Comparison of ENCODE assay signal across 16 cellular contexts in genomic region chr4:41932988-41933387, GRCh38. TPM values are rescaled to one million over a fixed set of nuclear protein-coding genes. Genes with fewer than 3 reads are reported as not detected.
A peak's percentile ranks its signal among the peaks of the same experiment; 100 is the strongest.
DNase-seq lines count a peak whose midpoint lies in the region; TF ChIP-seq lines count a peak whose summit lies in the region.
"Had no signal": no experiment of that assay in that cellular context is flagged by ENCODE, and none has a peak within 500 bp of the region (broad histone marks: within the 10 kb centered on the region; RNA-seq: fewer than 3 reads in every experiment).

No MANE protein-coding gene starts in this region.

- BruUV-seq in MCF 10A (replicated peaks; lab: Mats Ljungman, UMichigan) = no TSS peak

- peaks cover 11% of the 10 kb centered on the region for H3K9me3 Mint-ChIP-seq in activated CD4-positive, alpha-beta T cell treated with anti-CD3 and anti-CD28 coated beads, Interleukin-2, amount 10 ng/mL, durations not matched to agents 24 days and 14 days
- H3K9me3 Mint-ChIP-seq in neural crest cell (no peaks in the 10 kb centered on the region), MCF 10A (ENCODE audit: unreplicated experiment) (no peaks in the 10 kb centered on the region)
- H3K9me3 Mint-ChIP-seq: HFFc6 had no signal

- H3K4me1 Mint-ChIP-seq in activated CD4-positive, alpha-beta T cell treated with anti-CD3 and anti-CD28 coated beads, Interleukin-2, amount 10 ng/mL, durations not matched to agents 24 days and 14 days = peaks cover 32% of the 10 kb centered on the region
- peaks cover 36% of the 10 kb centered on the region for H3K4me1 Mint-ChIP-seq in neural crest cell
- peaks cover 14% of the 10 kb centered on the region for H3K4me1 Mint-ChIP-seq in MCF 10A (ENCODE audit: insufficient read depth, unreplicated experiment)

- CTCF ChIA-PET in MCF 10A (lab: Yijun Ruan, JAX) = interaction anchor here (0.8 kb wide), 1 partner anchor 46 kb away, joined by 3 read pairs; no protein-coding TSS in a partner anchor

- POLR2A ChIA-PET in MCF 10A (lab: Yijun Ruan, JAX) = no interaction called here

- H3K36me3 Mint-ChIP-seq in activated CD4-positive, alpha-beta T cell treated with anti-CD3 and anti-CD28 coated beads, Interleukin-2, amount 10 ng/mL, durations not matched to agents 24 days and 14 days (ENCODE audit: low read depth) = peaks cover 20% of the 10 kb centered on the region
- H3K36me3 Mint-ChIP-seq in neural crest cell (ENCODE audit: low read depth) = no peaks in the 10 kb centered on the region
- no peaks in the 10 kb centered on the region for H3K36me3 Mint-ChIP-seq in MCF 10A (ENCODE audit: insufficient read depth, unreplicated experiment)

- no peak overlapping the region for H3K4me3 Mint-ChIP-seq in activated CD4-positive, alpha-beta T cell treated with anti-CD3 and anti-CD28 coated beads, Interleukin-2, amount 10 ng/mL, durations not matched to agents 24 days and 14 days
- H3K4me3 Mint-ChIP-seq in neural crest cell (peak overlapping the region; percentile 42), MCF 10A (ENCODE audit: unreplicated experiment) (no peak overlapping the region)

- peak; percentile 51 for DNase-seq in activated CD4-positive, alpha-beta T cell treated with anti-CD3 and anti-CD28 coated beads, Interleukin-2, amount 10 ng/mL, durations not matched to agents 24 days and 14 days
- DNase-seq in activated CD4-positive, alpha-beta T cell treated with anti-CD3 and anti-CD28 coated beads, Interleukin-2, amount 50 U/mL, for 4 hours = no peak
- DNase-seq in OCI-M1 (lab: John Stamatoyannopoulos, UW) = peak; percentile 48
- DNase-seq in neural crest cell (ENCODE audit: low read depth, low spot score) = no peak
- no peak for DNase-seq in NCI-H2196 (lab: John Stamatoyannopoulos, UW; ENCODE audit: unreplicated experiment)
- DNase-seq in MCF 10A (ENCODE audit: unreplicated experiment) = no peak
- DNase-seq: BE2C; Calu3; CD4-positive, alpha-beta memory T cell; COR-L47; DMS53; DMS79 treated with DMSO at 0.1 percent for 48 hours; GF-D8; GOT3; HFFc6 had no signal

- intact Hi-C loops in activated CD4-positive, alpha-beta T cell treated with anti-CD3 and anti-CD28 coated beads, Interleukin-2, amount 10 ng/mL, durations not matched to agents 24 days and 14 days (cut with micrococcal nuclease) = no loop called here
- intact Hi-C loops in MCF 10A (cut with micrococcal nuclease) = no loop called here

- TF ChIP-seq CTCF in neural crest cell (conservative IDR thresholded peaks at IDR 0.05) (no peak), MCF 10A (IDR thresholded peaks at IDR 0.05; ENCODE audit: unreplicated experiment) (no peak)

- peaks cover 7% of the 10 kb centered on the region for H3K27me3 Mint-ChIP-seq in activated CD4-positive, alpha-beta T cell treated with anti-CD3 and anti-CD28 coated beads, Interleukin-2, amount 10 ng/mL, durations not matched to agents 24 days and 14 days
- H3K27me3 Mint-ChIP-seq in neural crest cell (ENCODE audit: low read depth) = peaks cover 23% of the 10 kb centered on the region
- H3K27me3 Mint-ChIP-seq in MCF 10A (ENCODE audit: insufficient read depth, unreplicated experiment) = no peaks in the 10 kb centered on the region

- H3K27ac Mint-ChIP-seq in activated CD4-positive, alpha-beta T cell treated with anti-CD3 and anti-CD28 coated beads, Interleukin-2, amount 10 ng/mL, durations not matched to agents 24 days and 14 days = no peak overlapping the region
- H3K27ac Mint-ChIP-seq in neural crest cell (ENCODE audit: unreplicated experiment) = no peak overlapping the region
- H3K27ac Mint-ChIP-seq in MCF 10A (ENCODE audit: low read depth, unreplicated experiment) = no peak overlapping the region
- H3K27ac Mint-ChIP-seq: HFFc6 had no signal

RNA-seq across cellular contexts. Expression of gene TMEM33, which starts 2.2 kb away (rescaled TPM):
- 97.6 and 102 TPM in 2 replicates for total RNA-seq in activated CD4-positive, alpha-beta T cell treated with anti-CD3 and anti-CD28 coated beads, Interleukin-2, amount 10 ng/mL, durations not matched to agents 24 days and 14 days
- total RNA-seq in neural crest cell = 73.9 and 74.7 TPM in 2 replicates
- 101 and 117 TPM in 2 replicates for total RNA-seq in MCF 10A (2022)

RNA-seq across cellular contexts. Expression of gene DCAF4L1, which starts 48.6 kb away (rescaled TPM):
- 0.19 and 0.21 TPM in 2 replicates for total RNA-seq in activated CD4-positive, alpha-beta T cell treated with anti-CD3 and anti-CD28 coated beads, Interleukin-2, amount 10 ng/mL, durations not matched to agents 24 days and 14 days
- 0.20 and 0.26 TPM in 2 replicates for total RNA-seq in neural crest cell
- 0.72 and 0.81 TPM in 2 replicates for total RNA-seq in MCF 10A (2022)
- total RNA-seq: G401 had no signal

RNA-seq across cellular contexts. Expression of gene SLC30A9, which starts 57.3 kb away (rescaled TPM):
- total RNA-seq in activated CD4-positive, alpha-beta T cell treated with anti-CD3 and anti-CD28 coated beads, Interleukin-2, amount 10 ng/mL, durations not matched to agents 24 days and 14 days = 44.7 and 46.9 TPM in 2 replicates
- total RNA-seq in neural crest cell (68.0 and 71.5 TPM in 2 replicates), MCF 10A (2022) (58.5 and 64.9 TPM in 2 replicates)

Comparison
In these comparisons a context has a peak if more than half of its experiments do, and no peak if none do; other contexts are left out.
1. DNase-seq: peak in activated CD4-positive, alpha-beta T cell treated with anti-CD3 and anti-CD28 coated beads, Interleukin-2, amount 10 ng/mL, durations not matched to agents 24 days and 14 days (single experiment) and OCI-M1 (single experiment); none in activated CD4-positive, alpha-beta T cell treated with anti-CD3 and anti-CD28 coated beads, Interleukin-2, amount 50 U/mL, for 4 hours (0 of 2), neural crest cell (single experiment), NCI-H2196 (single experiment) and MCF 10A (single experiment).